ENCODE assay signal across 1 cellular context in the genomic region with DNA sequence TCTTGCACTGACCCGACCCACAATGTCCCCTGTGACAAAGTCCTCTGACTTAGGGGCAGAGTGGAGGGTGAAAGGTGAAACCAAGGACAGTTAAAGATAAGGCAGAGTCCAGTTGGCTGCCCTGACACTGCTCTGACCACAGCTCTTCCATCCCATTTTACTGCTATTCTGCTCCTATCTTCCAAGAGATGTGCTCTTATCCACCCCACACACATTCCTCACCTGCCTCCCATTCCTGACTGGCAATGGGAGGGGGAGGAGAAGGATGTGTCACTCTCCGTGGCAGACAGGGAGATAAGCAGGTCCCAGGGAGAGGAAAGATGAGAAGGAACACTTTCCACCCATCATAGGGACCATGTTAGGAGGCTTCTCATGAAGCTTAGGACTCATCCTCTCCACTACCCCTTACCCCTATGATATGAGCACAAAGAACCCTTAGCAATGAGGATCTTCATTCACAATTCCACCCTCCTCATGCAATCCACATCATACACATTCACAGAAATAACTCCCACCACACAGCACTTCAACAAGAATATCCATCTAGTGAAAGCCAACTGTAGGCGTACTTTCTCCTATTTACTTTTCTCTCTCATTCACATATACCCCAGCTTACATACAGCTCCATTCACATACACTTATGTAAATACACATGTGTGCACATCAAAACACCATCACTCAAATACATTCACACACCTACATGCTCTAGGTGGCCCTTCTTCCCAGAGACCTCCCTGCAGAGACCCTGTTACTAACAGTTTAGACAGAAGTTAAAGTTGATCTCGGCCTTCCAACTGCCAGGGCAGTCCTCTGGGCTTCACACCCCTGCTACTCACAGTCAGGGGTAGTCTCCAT.
TF ChIP-seq lines count a peak whose summit lies in the region.

No MANE protein-coding gene starts in this region.

TF ChIP-seq in K562, 482 proteins besides CTCF, POLR2A, EP300 and RAD21 (continued from another document and continues in another):
- TF ChIP-seq, protein P1, sequence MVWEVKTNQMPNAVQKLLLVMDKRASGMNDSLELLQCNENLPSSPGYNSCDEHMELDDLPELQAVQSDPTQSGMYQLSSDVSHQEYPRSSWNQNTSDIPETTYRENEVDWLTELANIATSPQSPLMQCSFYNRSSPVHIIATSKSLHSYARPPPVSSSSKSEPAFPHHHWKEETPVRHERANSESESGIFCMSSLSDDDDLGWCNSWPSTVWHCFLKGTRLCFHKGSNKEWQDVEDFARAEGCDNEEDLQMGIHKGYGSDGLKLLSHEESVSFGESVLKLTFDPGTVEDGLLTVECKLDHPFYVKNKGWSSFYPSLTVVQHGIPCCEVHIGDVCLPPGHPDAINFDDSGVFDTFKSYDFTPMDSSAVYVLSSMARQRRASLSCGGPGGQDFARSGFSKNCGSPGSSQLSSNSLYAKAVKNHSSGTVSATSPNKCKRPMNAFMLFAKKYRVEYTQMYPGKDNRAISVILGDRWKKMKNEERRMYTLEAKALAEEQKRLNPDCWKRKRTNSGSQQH (CRISPR knock-in tag; IDR thresholded peaks at IDR 0.05) = 0 out of 2 replicates have a peak, but pooled peaks have one; percentile 26
- TF ChIP-seq POLR2AphosphoS5 (IDR thresholded peaks at IDR 0.05; ENCODE audit: control insufficient read depth, insufficient read depth, low read depth, low read length) (peak; percentile 69; the same call in 1 of the 2 replicates), GATA2 (CRISPR knock-in tag; IDR thresholded peaks at IDR 0.05) (peak; percentile 85), SREBF1 (IDR thresholded peaks at IDR 0.05; ENCODE audit: borderline replicate concordance, low read depth, low read length) (no peak), DMBX1 (CRISPR knock-in tag; IDR thresholded peaks at IDR 0.05; ENCODE audit: borderline replicate concordance) (peak; percentile 82), MBD2 (IDR thresholded peaks at IDR 0.05; ENCODE audit: borderline replicate concordance, low read depth) (peak; percentile 57; the same call in 1 of the 2 replicates), PCBP1 (IDR thresholded peaks at IDR 0.05; ENCODE audit: low read depth, low read length, poor library complexity, severe bottlenecking) (no peak), FOXM1 (IDR thresholded peaks at IDR 0.05; ENCODE audit: low read depth) (peak; percentile 63; the same call in 1 of the 2 replicates), FOXM1 (CRISPR knock-in tag; IDR thresholded peaks at IDR 0.05; ENCODE audit: low read depth) (0 out of 2 replicates have a peak, but pooled peaks have one; percentile 56), ZBTB11 (CRISPR knock-in tag; IDR thresholded peaks at IDR 0.05) (peak in 1 of 3 experiments; percentile 73; a peak in 2 of 6 replicates), BDP1 (IDR thresholded peaks at IDR 0.05; ENCODE audit: insufficient read depth, insufficient read length) (no peak), EWSR1 (IDR thresholded peaks at IDR 0.05; ENCODE audit: borderline replicate concordance, low read depth, partially characterized antibody) (no peak), HDAC1 (IDR thresholded peaks at IDR 0.05) (peak in 1 of 2 experiments; percentile 92; a peak in 2 of 4 replicates), C11orf30 (IDR thresholded peaks at IDR 0.05; ENCODE audit: low read depth) (no peak), ZNF589 (CRISPR knock-in tag; IDR thresholded peaks at IDR 0.05; ENCODE audit: low read depth) (peak; percentile 83), ZZZ3 (IDR thresholded peaks at IDR 0.05) (no peak), ZNF707 (CRISPR knock-in tag; conservative IDR thresholded peaks at IDR 0.05) (peak; percentile 34; the same call in 1 of the 2 replicates), EGR1 (conservative IDR thresholded peaks at IDR 0.05) (peak; percentile 46; the same call in 1 of the 2 replicates), RCOR1 (IDR thresholded peaks at IDR 0.05; ENCODE audit: borderline replicate concordance in 1 of 2, low read depth in 2 of 2, low read length in 2 of 2) (peak in 1 of 2 experiments; percentile 95; a peak in 3 of 4 replicates), TRIM24 (IDR thresholded peaks at IDR 0.05) (peak; percentile 72 to 85), KAT7 (CRISPR knock-in tag; IDR thresholded peaks at IDR 0.05; ENCODE audit: borderline replicate concordance) (0 out of 2 replicates have a peak, but pooled peaks have one; percentile 72), ZBTB40 (IDR thresholded peaks at IDR 0.05) (0 out of 2 replicates have a peak, but pooled peaks have one; percentile 23), ZBTB40 (CRISPR knock-in tag; IDR thresholded peaks at IDR 0.05) (no peak), SMARCC2 (IDR thresholded peaks at IDR 0.05; ENCODE audit: low read depth) (peak; percentile 86), ZKSCAN8 (CRISPR knock-in tag; IDR thresholded peaks at IDR 0.05) (peak; percentile 45; the same call in 1 of the 2 replicates)
- TF ChIP-seq, protein P2, sequence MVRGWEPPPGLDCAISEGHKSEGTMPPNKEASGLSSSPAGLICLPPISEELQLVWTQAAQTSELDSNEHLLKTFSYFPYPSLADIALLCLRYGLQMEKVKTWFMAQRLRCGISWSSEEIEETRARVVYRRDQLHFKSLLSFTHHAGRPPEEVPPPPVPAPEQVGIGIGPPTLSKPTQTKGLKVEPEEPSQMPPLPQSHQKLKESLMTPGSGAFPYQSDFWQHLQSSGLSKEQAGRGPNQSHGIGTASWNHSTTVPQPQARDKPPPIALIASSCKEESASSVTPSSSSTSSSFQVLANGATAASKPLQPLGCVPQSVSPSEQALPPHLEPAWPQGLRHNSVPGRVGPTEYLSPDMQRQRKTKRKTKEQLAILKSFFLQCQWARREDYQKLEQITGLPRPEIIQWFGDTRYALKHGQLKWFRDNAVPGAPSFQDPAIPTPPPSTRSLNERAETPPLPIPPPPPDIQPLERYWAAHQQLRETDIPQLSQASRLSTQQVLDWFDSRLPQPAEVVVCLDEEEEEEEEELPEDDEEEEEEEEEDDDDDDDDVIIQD (CRISPR knock-in tag; IDR thresholded peaks at IDR 0.05) = no peak
- TF ChIP-seq, protein P3, sequence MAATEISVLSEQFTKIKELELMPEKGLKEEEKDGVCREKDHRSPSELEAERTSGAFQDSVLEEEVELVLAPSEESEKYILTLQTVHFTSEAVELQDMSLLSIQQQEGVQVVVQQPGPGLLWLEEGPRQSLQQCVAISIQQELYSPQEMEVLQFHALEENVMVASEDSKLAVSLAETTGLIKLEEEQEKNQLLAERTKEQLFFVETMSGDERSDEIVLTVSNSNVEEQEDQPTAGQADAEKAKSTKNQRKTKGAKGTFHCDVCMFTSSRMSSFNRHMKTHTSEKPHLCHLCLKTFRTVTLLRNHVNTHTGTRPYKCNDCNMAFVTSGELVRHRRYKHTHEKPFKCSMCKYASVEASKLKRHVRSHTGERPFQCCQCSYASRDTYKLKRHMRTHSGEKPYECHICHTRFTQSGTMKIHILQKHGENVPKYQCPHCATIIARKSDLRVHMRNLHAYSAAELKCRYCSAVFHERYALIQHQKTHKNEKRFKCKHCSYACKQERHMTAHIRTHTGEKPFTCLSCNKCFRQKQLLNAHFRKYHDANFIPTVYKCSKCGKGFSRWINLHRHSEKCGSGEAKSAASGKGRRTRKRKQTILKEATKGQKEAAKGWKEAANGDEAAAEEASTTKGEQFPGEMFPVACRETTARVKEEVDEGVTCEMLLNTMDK (IDR thresholded peaks at IDR 0.05; ENCODE audit: borderline replicate concordance, insufficient read depth, low read depth, low read length, poor library complexity, severe bottlenecking) = no peak
- TF ChIP-seq, protein P4, sequence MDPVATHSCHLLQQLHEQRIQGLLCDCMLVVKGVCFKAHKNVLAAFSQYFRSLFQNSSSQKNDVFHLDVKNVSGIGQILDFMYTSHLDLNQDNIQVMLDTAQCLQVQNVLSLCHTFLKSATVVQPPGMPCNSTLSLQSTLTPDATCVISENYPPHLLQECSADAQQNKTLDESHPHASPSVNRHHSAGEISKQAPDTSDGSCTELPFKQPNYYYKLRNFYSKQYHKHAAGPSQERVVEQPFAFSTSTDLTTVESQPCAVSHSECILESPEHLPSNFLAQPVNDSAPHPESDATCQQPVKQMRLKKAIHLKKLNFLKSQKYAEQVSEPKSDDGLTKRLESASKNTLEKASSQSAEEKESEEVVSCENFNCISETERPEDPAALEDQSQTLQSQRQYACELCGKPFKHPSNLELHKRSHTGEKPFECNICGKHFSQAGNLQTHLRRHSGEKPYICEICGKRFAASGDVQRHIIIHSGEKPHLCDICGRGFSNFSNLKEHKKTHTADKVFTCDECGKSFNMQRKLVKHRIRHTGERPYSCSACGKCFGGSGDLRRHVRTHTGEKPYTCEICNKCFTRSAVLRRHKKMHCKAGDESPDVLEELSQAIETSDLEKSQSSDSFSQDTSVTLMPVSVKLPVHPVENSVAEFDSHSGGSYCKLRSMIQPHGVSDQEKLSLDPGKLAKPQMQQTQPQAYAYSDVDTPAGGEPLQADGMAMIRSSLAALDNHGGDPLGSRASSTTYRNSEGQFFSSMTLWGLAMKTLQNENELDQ (CRISPR knock-in tag; IDR thresholded peaks at IDR 0.05; ENCODE audit: borderline replicate concordance) = no peak
- TF ChIP-seq, protein P5, sequence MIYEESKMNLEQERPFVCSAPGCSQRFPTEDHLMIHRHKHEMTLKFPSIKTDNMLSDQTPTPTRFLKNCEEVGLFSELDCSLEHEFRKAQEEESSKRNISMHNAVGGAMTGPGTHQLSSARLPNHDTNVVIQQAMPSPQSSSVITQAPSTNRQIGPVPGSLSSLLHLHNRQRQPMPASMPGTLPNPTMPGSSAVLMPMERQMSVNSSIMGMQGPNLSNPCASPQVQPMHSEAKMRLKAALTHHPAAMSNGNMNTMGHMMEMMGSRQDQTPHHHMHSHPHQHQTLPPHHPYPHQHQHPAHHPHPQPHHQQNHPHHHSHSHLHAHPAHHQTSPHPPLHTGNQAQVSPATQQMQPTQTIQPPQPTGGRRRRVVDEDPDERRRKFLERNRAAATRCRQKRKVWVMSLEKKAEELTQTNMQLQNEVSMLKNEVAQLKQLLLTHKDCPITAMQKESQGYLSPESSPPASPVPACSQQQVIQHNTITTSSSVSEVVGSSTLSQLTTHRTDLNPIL (CRISPR knock-in tag; IDR thresholded peaks at IDR 0.05) = no peak
